21 cellular contexts compared by ENCODE assay signal in genomic region chr9:124372038-124372437, GRCh38. TPM values are rescaled to one million over a fixed set of nuclear protein-coding genes. Genes with fewer than 3 reads are reported as not detected.
DNase-seq lines count a peak whose midpoint lies in the region; ATAC-seq, FAIRE-seq and TF ChIP-seq lines count a peak whose summit lies in the region.
"Had no signal": no experiment of that assay in that cellular context is flagged by ENCODE, and none has a peak within 500 bp of the region (broad histone marks: within the 10 kb centered on the region; RNA-seq: fewer than 3 reads in every experiment).

No MANE protein-coding gene starts in this region.

- peaks cover 2% of the 10 kb centered on the region for H3K36me3 Mint-ChIP-seq in central memory CD8-positive, alpha-beta T cell (ENCODE audit: insufficient read depth)

- peak; percentile 48 for FAIRE-seq in H54 (lab: Jason Lieb, UNC)
- FAIRE-seq: GM18507 had no signal

- no peak overlapping the region for H3K4me3 Mint-ChIP-seq in central memory CD8-positive, alpha-beta T cell
- H3K4me3 Mint-ChIP-seq: CD4-positive, alpha-beta memory T cell had no signal

- DNase-seq in DMS 273 (lab: John Stamatoyannopoulos, UW; ENCODE audit: unreplicated experiment) = peak; percentile 57
- DNase-seq in DMS 273 treated with DMSO at 0.1 percent for 48 hours (lab: John Stamatoyannopoulos, UW) = no peak
- no peak for DNase-seq in H54 (ENCODE audit: insufficient read length, low spot score)
- DNase-seq in central memory CD8-positive, alpha-beta T cell (ENCODE audit: low spot score in 2 of 2) = no peak
- DNase-seq in iris pigment epithelial cell (ENCODE audit: low read depth) = peak; percentile 29
- no peak for DNase-seq in activated CD8-positive, alpha-beta memory T cell treated with anti-CD3 and anti-CD28 coated beads, Interleukin-2, amount 50 U/mL, for 4 hours
- DNase-seq in dorsolateral prefrontal cortex = no peak
- DNase-seq: BE2C; Calu3; CD4-positive, alpha-beta memory T cell; DMS79; GOT3; KBM-7; NCI-H1092 treated with DMSO at 0.1 percent for 48 hours; NCI-H2081 treated with DMSO at 0.1 percent for 48 hours; NCI-H2227 treated with DMSO at 0.1 percent for 48 hours; Peyer's patch; SIG-M5 had no signal

- TF ChIP-seq POLR2A in H54 (IDR thresholded peaks at IDR 0.05; ENCODE audit: low read depth, low read length) = no peak

- no peaks in the 10 kb centered on the region for H3K9me3 Mint-ChIP-seq in central memory CD8-positive, alpha-beta T cell
- H3K9me3 Mint-ChIP-seq: CD4-positive, alpha-beta memory T cell had no signal

- no peak for ATAC-seq in central memory CD8-positive, alpha-beta T cell (replicated peaks; ENCODE audit: extremely low read depth, poor library complexity, severe bottlenecking)
- ATAC-seq in GM19455 (IDR thresholded peaks at IDR 0.05; ENCODE audit: unreplicated experiment) = no peak

- H3K27ac ChIP-seq in dorsolateral prefrontal cortex = no peak overlapping the region
- H3K27ac ChIP-seq: 22Rv1, Peyer's patch had no signal

- H3K4me1 Mint-ChIP-seq in central memory CD8-positive, alpha-beta T cell = peaks cover 64% of the 10 kb centered on the region

- H3K4me3 ChIP-seq in dorsolateral prefrontal cortex = no peak overlapping the region
- H3K4me3 ChIP-seq: Peyer's patch had no signal

- no peak for TF ChIP-seq CTCF in dorsolateral prefrontal cortex (IDR thresholded peaks at IDR 0.05 in 54 of 56, conservative IDR thresholded peaks at IDR 0.05 in 2 of 56; ENCODE audit: low read depth in 1 of 56, partially characterized antibody in 56 of 56)

- H3K27me3 ChIP-seq in dorsolateral prefrontal cortex = no peaks in the 10 kb centered on the region
- H3K27me3 ChIP-seq: BE2C, Peyer's patch had no signal

- no peaks in the 10 kb centered on the region for H3K27me3 Mint-ChIP-seq in central memory CD8-positive, alpha-beta T cell
- H3K27me3 Mint-ChIP-seq: CD4-positive, alpha-beta memory T cell had no signal

- peak overlapping the region; percentile 20 for H3K27ac Mint-ChIP-seq in central memory CD8-positive, alpha-beta T cell (ENCODE audit: low read depth)

- intact Hi-C loops in dorsolateral prefrontal cortex (cut with DNase I) = no loop called here

RNA-seq across cellular contexts. Expression of gene PSMB7, which starts 43.2 kb away (rescaled TPM):
- 100 to 1,000 TPM in 103 of 120 experiments, 10 to 100 TPM in 17; 64.5 to 154 (median 123) TPM for total RNA-seq in dorsolateral prefrontal cortex

Comparison
In these comparisons a context has a peak if more than half of its experiments do, and no peak if none do; other contexts are left out.
1. DNase-seq: peak in DMS 273 (single experiment) and iris pigment epithelial cell (single experiment); none in DMS 273 treated with DMSO at 0.1 percent for 48 hours (single experiment), H54 (single experiment), central memory CD8-positive, alpha-beta T cell (0 of 2), activated CD8-positive, alpha-beta memory T cell treated with anti-CD3 and anti-CD28 coated beads, Interleukin-2, amount 50 U/mL, for 4 hours (single experiment) and dorsolateral prefrontal cortex (0 of 10).